Comparison of ENCODE assay signal across 9 cellular contexts in the genomic region with DNA sequence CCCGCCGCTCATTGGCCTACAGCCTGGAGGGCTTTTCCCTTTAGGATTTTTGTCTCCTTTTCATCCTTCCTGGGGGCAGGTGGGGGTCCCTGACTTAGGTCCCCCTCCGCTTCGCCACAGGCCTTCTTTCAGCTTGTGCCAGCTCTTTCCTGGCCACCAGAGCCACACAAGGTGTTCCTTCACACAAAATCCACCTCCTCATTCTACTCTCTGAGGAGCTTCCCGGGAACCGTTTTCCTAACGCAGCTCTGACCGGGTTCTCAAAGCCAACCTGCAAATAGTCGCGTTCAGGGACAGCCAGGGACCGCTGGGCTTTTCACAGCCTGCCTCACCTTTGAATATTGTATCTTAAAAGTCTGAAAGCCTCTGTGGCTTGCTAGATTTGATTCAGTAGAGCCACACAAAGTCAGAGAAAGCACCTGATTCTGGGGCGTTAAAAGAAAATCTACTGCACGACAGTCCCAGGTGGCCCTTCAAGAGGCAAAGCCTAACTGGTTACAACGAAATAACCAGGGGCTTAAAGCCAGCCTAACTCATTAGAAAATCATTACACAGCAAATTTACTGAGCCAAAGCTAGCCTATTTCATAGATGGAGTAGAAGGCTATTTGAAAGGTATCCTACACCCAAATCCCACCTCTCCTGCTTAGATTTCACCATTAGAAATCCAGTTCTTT. TPM values are rescaled to one million over a fixed set of nuclear protein-coding genes. Genes with fewer than 3 reads are reported as not detected.
A peak's percentile ranks its signal among the peaks of the same experiment; 100 is the strongest.
DNase-seq lines count a peak whose midpoint lies in the region; ATAC-seq and TF ChIP-seq lines count a peak whose summit lies in the region.
"Had no signal": no experiment of that assay in that cellular context is flagged by ENCODE, and none has a peak within 500 bp of the region (broad histone marks: within the 10 kb centered on the region; RNA-seq: fewer than 3 reads in every experiment).

No MANE protein-coding gene starts in this region.

- no peaks in the 10 kb centered on the region for H3K9me3 ChIP-seq in right lobe of liver
- H3K9me3 ChIP-seq in thoracic aorta, result no peaks in the 10 kb centered on the region

- peak overlapping the region; percentile 75 to 77 for H3K4me3 Mint-ChIP-seq in activated T-cell treated with anti-CD3 and anti-CD28 coated beads, Interleukin-2, amount 50 U/mL, for 72 hours
- H3K4me3 Mint-ChIP-seq in brain, result peak overlapping the region; percentile 88 to 95 (median 91)

- no peaks in the 10 kb centered on the region for H3K4me1 ChIP-seq in right lobe of liver
- no peaks in the 10 kb centered on the region for H3K4me1 ChIP-seq in thoracic aorta (ENCODE audit: control insufficient read depth in 1 of 2, low read depth in 2 of 2)

- H3K4me3 ChIP-seq in right lobe of liver (peak overlapping the region; percentile 6 to 48 (median 38)), thoracic aorta (peak overlapping the region; percentile 49)

- no peaks in the 10 kb centered on the region for H3K9me3 Mint-ChIP-seq in activated T-cell treated with anti-CD3 and anti-CD28 coated beads, Interleukin-2, amount 50 U/mL, for 72 hours
- H3K9me3 Mint-ChIP-seq in brain, result peaks cover 0 to 7% (median 0%) of the 10 kb centered on the region in 5 experiments

- TF ChIP-seq CTCF in brain (conservative IDR thresholded peaks at IDR 0.05) (no peak), right lobe of liver (IDR thresholded peaks at IDR 0.05) (no peak), thoracic aorta (IDR thresholded peaks at IDR 0.05) (no peak)

- DNase-seq in activated T-cell treated with anti-CD3 and anti-CD28 coated beads, Interleukin-2, amount 50 U/mL, for 72 hours, result no peak
- no peak for DNase-seq in activated T-cell treated with anti-CD3 and anti-CD28 coated beads, Interleukin-2, amount 50 U/mL, for 48 hours
- DNase-seq in right lobe of liver (no peak), thoracic aorta (ENCODE audit: low spot score) (no peak), hepatic stellate cell (ENCODE audit: low spot score) (no peak), putamen (ENCODE audit: low spot score) (no peak), SHP77 (lab: John Stamatoyannopoulos, UW) (no peak)
- DNase-seq: PC-3 had no signal

- H3K27ac ChIP-seq in right lobe of liver, result no peak overlapping the region
- no peak overlapping the region for H3K27ac ChIP-seq in thoracic aorta

- H3K36me3 ChIP-seq in right lobe of liver (no peaks in the 10 kb centered on the region), thoracic aorta (no peaks in the 10 kb centered on the region)

- peaks cover 0 to 9% of the 10 kb centered on the region in 2 donors for H3K27me3 ChIP-seq in right lobe of liver
- H3K27me3 ChIP-seq in thoracic aorta (replicated peaks; ENCODE audit: insufficient read depth), result no peaks in the 10 kb centered on the region

- no peak for TF ChIP-seq POLR2A in right lobe of liver (IDR thresholded peaks at IDR 0.05)

- no peaks in the 10 kb centered on the region for H3K36me3 Mint-ChIP-seq in activated T-cell treated with anti-CD3 and anti-CD28 coated beads, Interleukin-2, amount 50 U/mL, for 72 hours (ENCODE audit: insufficient read depth in 2 of 2)
- no peaks in the 10 kb centered on the region for H3K36me3 Mint-ChIP-seq in brain

- intact Hi-C loops in right lobe of liver (cut with DNase I), result no loop called here

- no peak overlapping the region for H3K27ac Mint-ChIP-seq in activated T-cell treated with anti-CD3 and anti-CD28 coated beads, Interleukin-2, amount 50 U/mL, for 72 hours
- H3K27ac Mint-ChIP-seq in brain, result peak overlapping the region in 4 of 5 experiments; percentile 24 to 90 (median 65)

- H3K27me3 Mint-ChIP-seq in activated T-cell treated with anti-CD3 and anti-CD28 coated beads, Interleukin-2, amount 50 U/mL, for 72 hours (ENCODE audit: low read depth), result peaks cover 51% of the 10 kb centered on the region
- peaks cover 45% of the 10 kb centered on the region for H3K27me3 Mint-ChIP-seq in brain

- peaks cover 4% of the 10 kb centered on the region for H3K4me1 Mint-ChIP-seq in activated T-cell treated with anti-CD3 and anti-CD28 coated beads, Interleukin-2, amount 50 U/mL, for 72 hours (ENCODE audit: low read depth)
- H3K4me1 Mint-ChIP-seq in brain, result peaks cover 33% of the 10 kb centered on the region

- ATAC-seq in activated T-cell treated with anti-CD3 and anti-CD28 coated beads, Interleukin-2, amount 50 U/mL, for 72 hours (replicated peaks in 1 of 2), result no peak
- ATAC-seq in right lobe of liver, result peak in 3 of 4 donors; percentile 38 to 42 (median 38)
- ATAC-seq in thoracic aorta (ENCODE audit: insufficient number of reproducible peaks, low FRiP score, low read depth), result no peak
- ATAC-seq: PC-3 had no signal

- 23% methylated on average over 13 of the region's 14 CpGs for WGBS in right lobe of liver (ENCODE audit: insufficient coverage, low coverage, low lambda C conversion rate, missing lambda C conversion rate)

RNA-seq across cellular contexts. Expression of a gene that starts 0.8 kb away (rescaled TPM):
- under 1 TPM; 0.39 to 0.41 TPM for total RNA-seq in activated T-cell treated with anti-CD3 and anti-CD28 coated beads, Interleukin-2, amount 50 U/mL, for 72 hours
- 19.7 TPM for polyA plus RNA-seq in brain (ENCODE audit: insufficient read depth, low read depth, low replicate concordance)
- total RNA-seq in right lobe of liver (1 to 10 TPM in 4 of 6 experiments, under 1 TPM in 2; 0.31 to 6.8 (median 1.8) TPM), thoracic aorta (1 to 10 TPM; 2.6 to 5.6 TPM)
- total RNA-seq: PC-3 had no signal

Comparison
In these comparisons a context has a peak if more than half of its experiments do, and no peak if none do; other contexts are left out.
1. ATAC-seq: peak in right lobe of liver (3 of 4); none in activated T-cell treated with anti-CD3 and anti-CD28 coated beads, Interleukin-2, amount 50 U/mL, for 72 hours (0 of 2) and thoracic aorta (single experiment).